In genomic region chr2:169694113-169694893, GRCh38 we compare ENCODE assay signal across 8 cellular contexts. TPM values are rescaled to one million over a fixed set of nuclear protein-coding genes. Genes with fewer than 3 reads are reported as not detected.
DNase-seq lines count a peak whose midpoint lies in the region; ATAC-seq, FAIRE-seq and TF ChIP-seq lines count a peak whose summit lies in the region.

CFAP210 (minus strand) TSS chr2:169694405; CDS start chr2:169694327, 78 bp downstream.
PHOSPHO2 (plus strand) TSS chr2:169694469; CDS start chr2:169700972, 6,503 bp downstream.

- peak within 1 kb of the TSS; percentile 96 for H3K4me2 ChIP-seq in HepG2 (ENCODE audit: low read depth, low read length)

- TF ChIP-seq POLR2A in HepG2 (IDR thresholded peaks at IDR 0.05; ENCODE audit: insufficient read depth in 1 of 2, low read depth in 2 of 2, low read length in 2 of 2), result peak; percentile 92 to 99

- peak within 1 kb of the TSS; percentile 79 for H3K27ac ChIP-seq in HepG2 (ENCODE audit: extremely low read length, insufficient read depth, low read length)

- DNase-seq in CD1c-positive myeloid dendritic cell (ENCODE audit: extremely low spot score) (peak; percentile 99), NCI-H748 treated with DMSO at 0.1 percent for 48 hours (lab: John Stamatoyannopoulos, UW) (peak; percentile 92), dermis microvascular lymphatic vessel endothelial cell (ENCODE audit: low read depth in 2 of 2) (peak; percentile 94 to 97), HepG2 (ENCODE audit: low spot score) (peak; percentile 96)
- DNase-seq in activated CD4-positive, alpha-beta T cell treated with anti-CD3 and anti-CD28 coated beads, Interleukin-2, amount 50 U/mL, for 4 hours, result peak; percentile 98
- DNase-seq in stimulated activated CD4-positive, alpha-beta T cell treated with anti-CD3 and anti-CD28 coated beads, Interleukin-2, amount 100 ng/mL, for 48 hours, result peak; percentile 97 to 99

- intact Hi-C loops in HepG2 (cut with micrococcal nuclease; ENCODE audit: unreplicated experiment), result loop anchor here (1.0 to 2.0 kb wide), 3 partner anchors 11 to 38 kb away; partner anchors contain the start of gene KLHL23

- POLR2A ChIA-PET in HepG2 (lab: Yijun Ruan, JAX), result interaction anchor here (0.6 to 2.6 kb wide), 11 partner anchors 9 to 109 kb away, joined by 3 to 19 read pairs (median 3); partner anchors contain the start of genes KLHL23 and SSB

- peaks cover 44% of the 10 kb centered on the region for H3K4me1 ChIP-seq in HepG2 (ENCODE audit: insufficient read depth, low read length)

- H3K9me3 ChIP-seq in HepG2 (ENCODE audit: low read length), result no peaks in the 10 kb centered on the region

- TF ChIP-seq CTCF in HepG2 (CRISPR knock-in tag; IDR thresholded peaks at IDR 0.05), result peak; percentile 46

- peak; percentile 43 for FAIRE-seq in HepG2 (lab: Jason Lieb, UNC)

- TF ChIP-seq EP300 in HepG2 (IDR thresholded peaks at IDR 0.05; ENCODE audit: low read depth in 2 of 2, low read length in 2 of 2) (peak in 1 of 2 experiments; percentile 67; a peak in 1 of 4 replicates), HepG2 (CRISPR knock-in tag; IDR thresholded peaks at IDR 0.05; ENCODE audit: borderline replicate concordance) (no peak; the same call in 1 of the 2 replicates)

- H2AFZ ChIP-seq in HepG2 (ENCODE audit: low read length), result peak within 1 kb of the TSS; percentile 38

- peaks cover 16% of the 10 kb centered on the region for H3K79me2 ChIP-seq in HepG2 (ENCODE audit: insufficient read depth, low read length)

- H3K9ac ChIP-seq in HepG2 (ENCODE audit: insufficient read depth, low read depth, low read length), result peak within 1 kb of the TSS; percentile 93

- WGBS in HepG2 (ENCODE audit: low lambda C conversion rate), result 1% methylated on average over 44 of the region's 63 CpGs

- peak; percentile 100 for ATAC-seq in GM19397 (IDR thresholded peaks at IDR 0.05; ENCODE audit: unreplicated experiment)
- ATAC-seq in HG03565 (IDR thresholded peaks at IDR 0.05; ENCODE audit: unreplicated experiment), result peak; percentile 98
- peak; percentile 99 for ATAC-seq in HepG2

- no peaks in the 10 kb centered on the region; a peak in 1 of 5 replicates for H3K27me3 ChIP-seq in HepG2 (ENCODE audit: control insufficient read depth in 1 of 2, insufficient read depth in 2 of 2, low read length in 2 of 2)

- H3K36me3 ChIP-seq in HepG2 (replicated peaks in 1 of 2; ENCODE audit: control insufficient read depth in 1 of 2, insufficient read depth in 2 of 2, low read length in 2 of 2), result peaks cover 3 to 9% of the 10 kb centered on the region in 2 experiments; a peak in 1 of 5 replicates

- peak within 1 kb of the TSS; percentile 78 to 88 (median 81) for H3K4me3 ChIP-seq in HepG2 (replicated peaks in 1 of 3; ENCODE audit: insufficient read depth in 1 of 3, low read depth in 2 of 3, low read length in 3 of 3)

- CTCF ChIA-PET in HepG2 (lab: Yijun Ruan, JAX; ENCODE audit: low intra/inter-chr PET ratio, low total read pairs), result no interaction called here

- TSS peak; percentile 71 for BruUV-seq in HepG2 (replicated peaks; lab: Mats Ljungman, UMichigan)

- no peaks in the 10 kb centered on the region for H4K20me1 ChIP-seq in HepG2 (ENCODE audit: insufficient read depth, low read length)

- TF ChIP-seq RAD21 in HepG2 (CRISPR knock-in tag; IDR thresholded peaks at IDR 0.05), result peak; percentile 69

- in situ Hi-C loops in HepG2 (cut with HindIII; ENCODE audit: extremely low pct_ligation_motif_present, low pct_unique_long_range_greater_than_20kb), result no loop called here

TF ChIP-seq in HepG2, 621 proteins besides CTCF, POLR2A, EP300 and RAD21 (continues in another document):
- no peak for TF ChIP-seq ZNF12 (CRISPR knock-in tag; IDR thresholded peaks at IDR 0.05)
- TF ChIP-seq ZSCAN9 (CRISPR knock-in tag; IDR thresholded peaks at IDR 0.05; ENCODE audit: borderline replicate concordance), result no peak
- TF ChIP-seq ZNF274 (CRISPR knock-in tag; IDR thresholded peaks at IDR 0.05), result peak; percentile 96
- TF ChIP-seq SPEN (CRISPR knock-in tag; IDR thresholded peaks at IDR 0.05; ENCODE audit: low read depth), result peak; percentile 77

RNA-seq across cellular contexts. Expression of gene CFAP210, which starts in this region (rescaled TPM):
- total RNA-seq in dermis microvascular lymphatic vessel endothelial cell, result not detected in 2 replicates
- 0.14 and 0.18 TPM in 2 replicates for total RNA-seq in HepG2 (2016; rRNA removed; fragmentation: Illumina TruSeq; extraction: Trizol)
- total RNA-seq in HepG2 (2016; cell fraction: cytosol; rRNA removed; fragmentation: Illumina TruSeq; extraction: Trizol; ENCODE audit: low read depth), result 0.35 TPM in 1 of 2 replicates, not detected in the other
- total RNA-seq in HepG2 (2016; cell fraction: insoluble cytoplasmic fraction; rRNA removed; fragmentation: Illumina TruSeq; extraction: Trizol), result 0.07 TPM in 1 of 2 replicates, not detected in the other
- not detected in 2 replicates for total RNA-seq in HepG2 (2016; cell fraction: membrane; rRNA removed; fragmentation: Illumina TruSeq; extraction: Trizol)
- total RNA-seq in HepG2 (2016; cell fraction: nucleus; rRNA removed; fragmentation: Illumina TruSeq; extraction: Trizol), result not detected in 2 replicates
- not detected in 2 replicates for polyA plus RNA-seq in HepG2 (2011; rRNA removed)
- not detected in 2 replicates for polyA plus RNA-seq in HepG2 (2011; cell fraction: cytosol; rRNA removed)
- polyA plus RNA-seq in HepG2 (2011; cell fraction: nucleus; rRNA removed), result not detected in 2 replicates
- not detected in 2 replicates for polyA plus RNA-seq in HepG2 (2012)
- not detected in 2 replicates for polyA plus RNA-seq in HepG2 (2016; cell fraction: cytosol; fragmentation: Illumina TruSeq; extraction: Trizol; ENCODE audit: low read depth)
- polyA plus RNA-seq in HepG2 (2016; cell fraction: insoluble cytoplasmic fraction; fragmentation: Illumina TruSeq; extraction: Trizol; ENCODE audit: low read depth), result not detected in 2 replicates
- not detected in 2 replicates for polyA plus RNA-seq in HepG2 (2016; cell fraction: membrane; fragmentation: Illumina TruSeq; extraction: Trizol; ENCODE audit: low read depth)
- not detected in 2 replicates for polyA plus RNA-seq in HepG2 (2016; cell fraction: nucleus; fragmentation: Illumina TruSeq; extraction: Trizol; ENCODE audit: insufficient read depth, low read depth)
- polyA minus RNA-seq in HepG2 (2011; rRNA and poly(A)+ RNA removed; ENCODE audit: low replicate concordance), result not detected in 2 replicates
- not detected in 2 replicates for polyA minus RNA-seq in HepG2 (2011; cell fraction: cytosol; rRNA and poly(A)+ RNA removed)
- polyA minus RNA-seq in HepG2 (2011; cell fraction: nucleus; rRNA and poly(A)+ RNA removed), result not detected in 2 replicates

RNA-seq across cellular contexts. Expression of gene PHOSPHO2, which starts in this region (rescaled TPM):
- total RNA-seq in dermis microvascular lymphatic vessel endothelial cell (1.7 and 2.5 TPM in 2 replicates), HepG2 (2016; rRNA removed; fragmentation: Illumina TruSeq; extraction: Trizol) (11.4 and 14.6 TPM in 2 replicates)
- 3.4 and 4.3 TPM in 2 replicates for total RNA-seq in HepG2 (2016; cell fraction: cytosol; rRNA removed; fragmentation: Illumina TruSeq; extraction: Trizol; ENCODE audit: low read depth)
- total RNA-seq in HepG2 (2016; cell fraction: insoluble cytoplasmic fraction; rRNA removed; fragmentation: Illumina TruSeq; extraction: Trizol), result 10.8 and 13.8 TPM in 2 replicates
- total RNA-seq in HepG2 (2016; cell fraction: membrane; rRNA removed; fragmentation: Illumina TruSeq; extraction: Trizol), result 7.5 and 11.0 TPM in 2 replicates
- total RNA-seq in HepG2 (2016; cell fraction: nucleus; rRNA removed; fragmentation: Illumina TruSeq; extraction: Trizol), result 24.5 and 26.6 TPM in 2 replicates
- 4.8 and 6.1 TPM in 2 replicates for polyA plus RNA-seq in HepG2 (2011; rRNA removed)
- 2.0 and 2.6 TPM in 2 replicates for polyA plus RNA-seq in HepG2 (2011; cell fraction: cytosol; rRNA removed)
- 5.9 and 7.6 TPM in 2 replicates for polyA plus RNA-seq in HepG2 (2011; cell fraction: nucleus; rRNA removed)
- 8.5 and 13.0 TPM in 2 replicates for polyA plus RNA-seq in HepG2 (2012)
- 7.1 and 9.6 TPM in 2 replicates for polyA plus RNA-seq in HepG2 (2016; cell fraction: cytosol; fragmentation: Illumina TruSeq; extraction: Trizol; ENCODE audit: low read depth)
- polyA plus RNA-seq in HepG2 (2016; cell fraction: insoluble cytoplasmic fraction; fragmentation: Illumina TruSeq; extraction: Trizol; ENCODE audit: low read depth), result 12.8 and 16.8 TPM in 2 replicates
- 9.5 and 11.4 TPM in 2 replicates for polyA plus RNA-seq in HepG2 (2016; cell fraction: membrane; fragmentation: Illumina TruSeq; extraction: Trizol; ENCODE audit: low read depth)
- polyA plus RNA-seq in HepG2 (2016; cell fraction: nucleus; fragmentation: Illumina TruSeq; extraction: Trizol; ENCODE audit: insufficient read depth, low read depth), result 16.2 and 18.6 TPM in 2 replicates
- 0.30 and 0.96 TPM in 2 replicates for polyA minus RNA-seq in HepG2 (2011; rRNA and poly(A)+ RNA removed; ENCODE audit: low replicate concordance)
- 3.1 and 3.5 TPM in 2 replicates for polyA minus RNA-seq in HepG2 (2011; cell fraction: cytosol; rRNA and poly(A)+ RNA removed)
- polyA minus RNA-seq in HepG2 (2011; cell fraction: nucleus; rRNA and poly(A)+ RNA removed), result 28.7 and 32.4 TPM in 2 replicates

Comparison
In these comparisons a context has a peak if more than half of its experiments do, and no peak if none do; other contexts are left out.
1. Peak in every context shown above with its lines: DNase-seq, ATAC-seq, H3K4me3 ChIP-seq and H3K27ac ChIP-seq.